2 cellular contexts compared by ENCODE assay signal in genomic region chr12:69480698-69481097, GRCh38.
A peak's percentile ranks its signal among the peaks of the same experiment; 100 is the strongest.
TF ChIP-seq lines count a peak whose summit lies in the region.

No MANE protein-coding gene starts in this region.

TF ChIP-seq in WTC11, 78 proteins besides CTCF, POLR2A, EP300 and RAD21 (continued from another document):
- TF ChIP-seq USF2 (CRISPR knock-in tag; IDR thresholded peaks at IDR 0.05), result no peak
- TF ChIP-seq ZNF263 (CRISPR knock-in tag; IDR thresholded peaks at IDR 0.05; ENCODE audit: low read depth), result no peak
- TF ChIP-seq ZNF396 (CRISPR knock-in tag; IDR thresholded peaks at IDR 0.05; ENCODE audit: borderline replicate concordance), result no peak
- no peak for TF ChIP-seq PRRX2 (CRISPR knock-in tag; IDR thresholded peaks at IDR 0.05)
- no peak for TF ChIP-seq ELF4 (CRISPR knock-in tag; IDR thresholded peaks at IDR 0.05; ENCODE audit: low read depth)
- no peak for TF ChIP-seq FOXJ3 (CRISPR knock-in tag; IDR thresholded peaks at IDR 0.05; ENCODE audit: borderline replicate concordance)
- TF ChIP-seq NFYB (CRISPR knock-in tag; conservative IDR thresholded peaks at IDR 0.05; ENCODE audit: low read depth), result no peak
- TF ChIP-seq, protein P1, sequence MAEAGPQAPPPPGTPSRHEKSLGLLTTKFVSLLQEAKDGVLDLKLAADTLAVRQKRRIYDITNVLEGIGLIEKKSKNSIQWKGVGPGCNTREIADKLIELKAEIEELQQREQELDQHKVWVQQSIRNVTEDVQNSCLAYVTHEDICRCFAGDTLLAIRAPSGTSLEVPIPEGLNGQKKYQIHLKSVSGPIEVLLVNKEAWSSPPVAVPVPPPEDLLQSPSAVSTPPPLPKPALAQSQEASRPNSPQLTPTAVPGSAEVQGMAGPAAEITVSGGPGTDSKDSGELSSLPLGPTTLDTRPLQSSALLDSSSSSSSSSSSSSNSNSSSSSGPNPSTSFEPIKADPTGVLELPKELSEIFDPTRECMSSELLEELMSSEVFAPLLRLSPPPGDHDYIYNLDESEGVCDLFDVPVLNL (CRISPR knock-in tag; IDR thresholded peaks at IDR 0.05; ENCODE audit: borderline replicate concordance, low read depth), result no peak
- no peak for TF ChIP-seq PREB (CRISPR knock-in tag; IDR thresholded peaks at IDR 0.05; ENCODE audit: borderline replicate concordance)
- TF ChIP-seq, protein P2, sequence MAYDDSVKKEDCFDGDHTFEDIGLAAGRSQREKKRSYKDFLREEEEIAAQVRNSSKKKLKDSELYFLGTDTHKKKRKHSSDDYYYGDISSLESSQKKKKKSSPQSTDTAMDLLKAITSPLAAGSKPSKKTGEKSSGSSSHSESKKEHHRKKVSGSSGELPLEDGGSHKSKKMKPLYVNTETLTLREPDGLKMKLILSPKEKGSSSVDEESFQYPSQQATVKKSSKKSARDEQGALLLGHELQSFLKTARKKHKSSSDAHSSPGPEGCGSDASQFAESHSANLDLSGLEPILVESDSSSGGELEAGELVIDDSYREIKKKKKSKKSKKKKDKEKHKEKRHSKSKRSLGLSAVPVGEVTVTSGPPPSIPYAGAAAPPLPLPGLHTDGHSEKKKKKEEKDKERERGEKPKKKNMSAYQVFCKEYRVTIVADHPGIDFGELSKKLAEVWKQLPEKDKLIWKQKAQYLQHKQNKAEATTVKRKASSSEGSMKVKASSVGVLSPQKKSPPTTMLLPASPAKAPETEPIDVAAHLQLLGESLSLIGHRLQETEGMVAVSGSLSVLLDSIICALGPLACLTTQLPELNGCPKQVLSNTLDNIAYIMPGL (CRISPR knock-in tag; IDR thresholded peaks at IDR 0.05), result no peak
- TF ChIP-seq TP53 (CRISPR knock-in tag; IDR thresholded peaks at IDR 0.05), result no peak
- TF ChIP-seq, protein P3, sequence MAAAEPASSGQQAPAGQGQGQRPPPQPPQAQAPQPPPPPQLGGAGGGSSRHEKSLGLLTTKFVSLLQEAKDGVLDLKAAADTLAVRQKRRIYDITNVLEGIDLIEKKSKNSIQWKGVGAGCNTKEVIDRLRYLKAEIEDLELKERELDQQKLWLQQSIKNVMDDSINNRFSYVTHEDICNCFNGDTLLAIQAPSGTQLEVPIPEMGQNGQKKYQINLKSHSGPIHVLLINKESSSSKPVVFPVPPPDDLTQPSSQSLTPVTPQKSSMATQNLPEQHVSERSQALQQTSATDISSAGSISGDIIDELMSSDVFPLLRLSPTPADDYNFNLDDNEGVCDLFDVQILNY (CRISPR knock-in tag; IDR thresholded peaks at IDR 0.05), result no peak
- TF ChIP-seq ZNF512 (CRISPR knock-in tag; IDR thresholded peaks at IDR 0.05; ENCODE audit: borderline replicate concordance), result no peak
- no peak for TF ChIP-seq CREB1 (CRISPR knock-in tag; IDR thresholded peaks at IDR 0.05)
- no peak for TF ChIP-seq NR2C2 (CRISPR knock-in tag; IDR thresholded peaks at IDR 0.05)
- TF ChIP-seq CREM (CRISPR knock-in tag; IDR thresholded peaks at IDR 0.05), result no peak
- no peak for TF ChIP-seq SMAD4 (CRISPR knock-in tag; IDR thresholded peaks at IDR 0.05)
- TF ChIP-seq E2F1 (CRISPR knock-in tag; IDR thresholded peaks at IDR 0.05), result no peak

TF ChIP-seq in K562, 482 proteins besides CTCF, POLR2A, EP300 and RAD21 (continued from another document):
- TF ChIP-seq ZNF41 (CRISPR knock-in tag; conservative IDR thresholded peaks at IDR 0.05) (peak; percentile 94), KLF10 (CRISPR knock-in tag; IDR thresholded peaks at IDR 0.05) (no peak)
- TF ChIP-seq, protein P4, sequence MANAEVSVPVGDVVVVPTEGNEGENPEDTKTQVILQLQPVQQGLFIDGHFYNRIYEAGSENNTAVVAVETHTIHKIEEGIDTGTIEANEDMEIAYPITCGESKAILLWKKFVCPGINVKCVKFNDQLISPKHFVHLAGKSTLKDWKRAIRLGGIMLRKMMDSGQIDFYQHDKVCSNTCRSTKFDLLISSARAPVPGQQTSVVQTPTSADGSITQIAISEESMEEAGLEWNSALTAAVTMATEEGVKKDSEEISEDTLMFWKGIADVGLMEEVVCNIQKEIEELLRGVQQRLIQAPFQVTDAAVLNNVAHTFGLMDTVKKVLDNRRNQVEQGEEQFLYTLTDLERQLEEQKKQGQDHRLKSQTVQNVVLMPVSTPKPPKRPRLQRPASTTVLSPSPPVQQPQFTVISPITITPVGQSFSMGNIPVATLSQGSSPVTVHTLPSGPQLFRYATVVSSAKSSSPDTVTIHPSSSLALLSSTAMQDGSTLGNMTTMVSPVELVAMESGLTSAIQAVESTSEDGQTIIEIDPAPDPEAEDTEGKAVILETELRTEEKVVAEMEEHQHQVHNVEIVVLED (CRISPR knock-in tag; IDR thresholded peaks at IDR 0.05), result no peak
- TF ChIP-seq, protein P5, sequence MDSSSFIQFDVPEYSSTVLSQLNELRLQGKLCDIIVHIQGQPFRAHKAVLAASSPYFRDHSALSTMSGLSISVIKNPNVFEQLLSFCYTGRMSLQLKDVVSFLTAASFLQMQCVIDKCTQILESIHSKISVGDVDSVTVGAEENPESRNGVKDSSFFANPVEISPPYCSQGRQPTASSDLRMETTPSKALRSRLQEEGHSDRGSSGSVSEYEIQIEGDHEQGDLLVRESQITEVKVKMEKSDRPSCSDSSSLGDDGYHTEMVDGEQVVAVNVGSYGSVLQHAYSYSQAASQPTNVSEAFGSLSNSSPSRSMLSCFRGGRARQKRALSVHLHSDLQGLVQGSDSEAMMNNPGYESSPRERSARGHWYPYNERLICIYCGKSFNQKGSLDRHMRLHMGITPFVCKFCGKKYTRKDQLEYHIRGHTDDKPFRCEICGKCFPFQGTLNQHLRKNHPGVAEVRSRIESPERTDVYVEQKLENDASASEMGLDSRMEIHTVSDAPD (CRISPR knock-in tag; IDR thresholded peaks at IDR 0.05), result no peak
